8 cellular contexts compared by ENCODE assay signal in the genomic region with DNA sequence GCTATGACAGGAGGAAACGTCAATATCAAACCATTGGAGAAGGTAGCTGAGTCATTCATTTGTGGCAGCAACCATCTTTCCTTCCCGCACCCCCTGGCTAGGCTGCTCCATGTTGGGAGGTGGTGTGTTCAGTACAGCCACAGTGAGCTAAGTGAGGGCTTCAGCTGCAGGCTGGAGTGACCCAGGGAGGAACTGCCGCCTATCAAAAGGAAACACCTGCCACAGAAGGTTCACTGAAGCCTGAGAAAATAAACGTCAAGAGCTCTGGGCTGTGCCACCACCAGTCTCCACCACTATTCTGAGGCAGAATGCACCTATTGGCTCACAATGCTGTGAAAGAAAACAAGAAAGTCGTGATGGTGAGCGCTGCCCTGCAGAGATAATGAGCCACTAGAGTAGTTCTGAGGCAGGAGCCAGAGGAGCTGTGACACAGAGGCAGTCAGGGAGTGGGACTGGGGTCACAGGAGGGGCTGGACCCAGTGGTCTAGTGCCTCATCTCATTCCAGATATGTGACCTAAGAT. TPM values are rescaled to one million over a fixed set of nuclear protein-coding genes. Genes with fewer than 3 reads are reported as not detected.
DNase-seq lines count a peak whose midpoint lies in the region; ATAC-seq and TF ChIP-seq lines count a peak whose summit lies in the region.

No MANE protein-coding gene starts in this region.

- no peak for TF ChIP-seq EP300 in esophagus muscularis mucosa (IDR thresholded peaks at IDR 0.05)

- TF ChIP-seq CTCF in esophagus muscularis mucosa (IDR thresholded peaks at IDR 0.05): no peak

- H3K27ac ChIP-seq in esophagus muscularis mucosa (replicated peaks in 1 of 4): no peak overlapping the region

- H3K36me3 ChIP-seq in esophagus muscularis mucosa: no peaks in the 10 kb centered on the region

- TF ChIP-seq POLR2A in esophagus muscularis mucosa (IDR thresholded peaks at IDR 0.05; ENCODE audit: low read depth): no peak

- DNase-seq in DMS53 (lab: John Stamatoyannopoulos, UW): peak; percentile 77
- DNase-seq in T-helper 22 cell (ENCODE audit: low read depth): peak; percentile 59
- DNase-seq in dermis blood vessel endothelial cell: peak; percentile 94
- DNase-seq in stimulated activated CD8-positive, alpha-beta memory T cell treated with anti-CD3 and anti-CD28 coated beads, Interleukin-4, amount 100 ng/mL, for 48 hours: peak; percentile 69
- no peak for DNase-seq in esophagus muscularis mucosa (ENCODE audit: extremely low spot score)
- DNase-seq in cerebellar nuclear complex (lab: John Stamatoyannopoulos, UW): no peak

- no peaks in the 10 kb centered on the region for H3K9me3 ChIP-seq in esophagus muscularis mucosa

- H3K27me3 ChIP-seq in esophagus muscularis mucosa: no peaks in the 10 kb centered on the region

- 68% methylated on average over 6 of the region's 6 CpGs for WGBS in esophagus muscularis mucosa

- intact Hi-C loops in esophagus muscularis mucosa (cut with DNase I): no loop called here

- H3K4me3 ChIP-seq in esophagus muscularis mucosa: no peak overlapping the region

- H3K4me1 ChIP-seq in esophagus muscularis mucosa: no peaks in the 10 kb centered on the region

- peak; percentile 56 for ATAC-seq in GM19467 (IDR thresholded peaks at IDR 0.05; ENCODE audit: unreplicated experiment)
- ATAC-seq in HG03575 (IDR thresholded peaks at IDR 0.05; ENCODE audit: extremely low read depth, insufficient number of reproducible peaks, low FRiP score, unreplicated experiment): peak; percentile 22

RNA-seq across cellular contexts. Expression of a gene that starts 34.8 kb away (rescaled TPM):
- total RNA-seq in dermis blood vessel endothelial cell (85.6 and 113 TPM in 2 replicates), esophagus muscularis mucosa (10 to 100 TPM; 31.6 to 57.7 (median 49.7) TPM)

Comparison
In these comparisons a context has a peak if more than half of its experiments do, and no peak if none do; other contexts are left out.
1. DNase-seq: peak in DMS53 (single experiment), T-helper 22 cell (single experiment), dermis blood vessel endothelial cell (single experiment) and stimulated activated CD8-positive, alpha-beta memory T cell treated with anti-CD3 and anti-CD28 coated beads, Interleukin-4, amount 100 ng/mL, for 48 hours (single experiment); none in esophagus muscularis mucosa (single experiment) and cerebellar nuclear complex (0 of 2).